26 cellular contexts compared by ENCODE assay signal in genomic region chr10:111203615-111204014, GRCh38.
"Had no signal": no experiment of that assay in that cellular context is flagged by ENCODE, and none has a peak within 500 bp of the region (broad histone marks: within the 10 kb centered on the region; RNA-seq: fewer than 3 reads in every experiment).

No MANE protein-coding gene starts in this region.

- H3K27ac ChIP-seq: brain microvascular endothelial cell, neural progenitor cell, WERI-Rb-1 had no signal

- DNase-seq: activated CD4-positive, alpha-beta T cell treated with anti-CD3 and anti-CD28 coated beads, Interleukin-2, amount 10 ng/mL, durations not matched to agents 7 days and 5 days; activated CD4-positive, CD25-positive, alpha-beta regulatory T cell treated with anti-CD3 and anti-CD28 coated beads, Interleukin-2, amount 50 U/mL, for 72 hours; activated CD8-positive, alpha-beta memory T cell treated with anti-CD3 and anti-CD28 coated beads, Interleukin-2, amount 10 ng/mL, durations not matched to agents 7 days and 5 days; activated CD8-positive, alpha-beta T cell treated with anti-CD3 and anti-CD28 coated beads for 36 hours; activated effector memory CD4-positive, alpha-beta T cell treated with anti-CD3 and anti-CD28 coated beads, Interleukin-2, amount 50 U/mL, for 16 hours; activated naive CD4-positive, alpha-beta T cell treated with anti-CD3 and anti-CD28 coated beads, Interleukin-2, amount 10 ng/mL, durations not matched to agents 7 days and 5 days; activated T-cell treated with anti-CD3 and anti-CD28 coated beads for 4 hours; aorta; brain microvascular endothelial cell; central memory CD4-positive, alpha-beta T cell; dermis blood vessel endothelial cell; effector CD8-positive, alpha-beta T cell; erythroblast; head of caudate nucleus; islet precursor cell; mammary epithelial cell; naive thymus-derived CD8-positive, alpha-beta T cell; retina; stimulated activated CD4-positive, alpha-beta T cell treated with anti-CD3 and anti-CD28 coated beads, Interleukin-12 subunit alpha, Interleukin-12 subunit beta, amount 100 ng/mL, for 4 hours; stimulated activated CD4-positive, alpha-beta T cell treated with anti-CD3 and anti-CD28 coated beads, Interleukin-4, amount 100 ng/mL, for 4 hours; stimulated activated naive CD8-positive, alpha-beta T cell treated with anti-CD3 and anti-CD28 coated beads, Interleukin-15, Interleukin-2, amounts not matched to agents 100 U/mL and 50 U/mL, for 24 hours; T-helper 1 cell; WERI-Rb-1 had no signal

- ATAC-seq: activated CD8-positive, alpha-beta memory T cell treated with anti-CD3 and anti-CD28 coated beads, Interleukin-2, amount 10 ng/mL, durations not matched to agents 7 days and 5 days; activated CD8-positive, alpha-beta T cell treated with anti-CD3 and anti-CD28 coated beads for 36 hours; left lobe of liver; naive thymus-derived CD8-positive, alpha-beta T cell; stimulated activated naive CD8-positive, alpha-beta T cell treated with anti-CD3 and anti-CD28 coated beads, Interleukin-15, Interleukin-2, amounts not matched to agents 100 U/mL and 50 U/mL, for 24 hours had no signal

- H3K9ac ChIP-seq: neural progenitor cell had no signal

- H3K4me1 ChIP-seq: neural progenitor cell, tibial nerve had no signal

- H3K4me3 ChIP-seq: neural progenitor cell, tibial nerve had no signal

- H3K27me3 ChIP-seq: brain microvascular endothelial cell, neural progenitor cell, tibial nerve had no signal

- H3K36me3 ChIP-seq: brain microvascular endothelial cell, neural progenitor cell, tibial nerve, WERI-Rb-1 had no signal

- H3K9me3 ChIP-seq: tibial nerve had no signal
